In genomic region chr5:171776747-171777419, GRCh38 we compare ENCODE assay signal across 1 cellular context.
TF ChIP-seq lines count a peak whose summit lies in the region.

No MANE protein-coding gene starts in this region.

TF ChIP-seq in GM23338, 12 proteins besides CTCF, POLR2A, EP300 and RAD21 (continued from another document):
- TF ChIP-seq, protein P1, sequence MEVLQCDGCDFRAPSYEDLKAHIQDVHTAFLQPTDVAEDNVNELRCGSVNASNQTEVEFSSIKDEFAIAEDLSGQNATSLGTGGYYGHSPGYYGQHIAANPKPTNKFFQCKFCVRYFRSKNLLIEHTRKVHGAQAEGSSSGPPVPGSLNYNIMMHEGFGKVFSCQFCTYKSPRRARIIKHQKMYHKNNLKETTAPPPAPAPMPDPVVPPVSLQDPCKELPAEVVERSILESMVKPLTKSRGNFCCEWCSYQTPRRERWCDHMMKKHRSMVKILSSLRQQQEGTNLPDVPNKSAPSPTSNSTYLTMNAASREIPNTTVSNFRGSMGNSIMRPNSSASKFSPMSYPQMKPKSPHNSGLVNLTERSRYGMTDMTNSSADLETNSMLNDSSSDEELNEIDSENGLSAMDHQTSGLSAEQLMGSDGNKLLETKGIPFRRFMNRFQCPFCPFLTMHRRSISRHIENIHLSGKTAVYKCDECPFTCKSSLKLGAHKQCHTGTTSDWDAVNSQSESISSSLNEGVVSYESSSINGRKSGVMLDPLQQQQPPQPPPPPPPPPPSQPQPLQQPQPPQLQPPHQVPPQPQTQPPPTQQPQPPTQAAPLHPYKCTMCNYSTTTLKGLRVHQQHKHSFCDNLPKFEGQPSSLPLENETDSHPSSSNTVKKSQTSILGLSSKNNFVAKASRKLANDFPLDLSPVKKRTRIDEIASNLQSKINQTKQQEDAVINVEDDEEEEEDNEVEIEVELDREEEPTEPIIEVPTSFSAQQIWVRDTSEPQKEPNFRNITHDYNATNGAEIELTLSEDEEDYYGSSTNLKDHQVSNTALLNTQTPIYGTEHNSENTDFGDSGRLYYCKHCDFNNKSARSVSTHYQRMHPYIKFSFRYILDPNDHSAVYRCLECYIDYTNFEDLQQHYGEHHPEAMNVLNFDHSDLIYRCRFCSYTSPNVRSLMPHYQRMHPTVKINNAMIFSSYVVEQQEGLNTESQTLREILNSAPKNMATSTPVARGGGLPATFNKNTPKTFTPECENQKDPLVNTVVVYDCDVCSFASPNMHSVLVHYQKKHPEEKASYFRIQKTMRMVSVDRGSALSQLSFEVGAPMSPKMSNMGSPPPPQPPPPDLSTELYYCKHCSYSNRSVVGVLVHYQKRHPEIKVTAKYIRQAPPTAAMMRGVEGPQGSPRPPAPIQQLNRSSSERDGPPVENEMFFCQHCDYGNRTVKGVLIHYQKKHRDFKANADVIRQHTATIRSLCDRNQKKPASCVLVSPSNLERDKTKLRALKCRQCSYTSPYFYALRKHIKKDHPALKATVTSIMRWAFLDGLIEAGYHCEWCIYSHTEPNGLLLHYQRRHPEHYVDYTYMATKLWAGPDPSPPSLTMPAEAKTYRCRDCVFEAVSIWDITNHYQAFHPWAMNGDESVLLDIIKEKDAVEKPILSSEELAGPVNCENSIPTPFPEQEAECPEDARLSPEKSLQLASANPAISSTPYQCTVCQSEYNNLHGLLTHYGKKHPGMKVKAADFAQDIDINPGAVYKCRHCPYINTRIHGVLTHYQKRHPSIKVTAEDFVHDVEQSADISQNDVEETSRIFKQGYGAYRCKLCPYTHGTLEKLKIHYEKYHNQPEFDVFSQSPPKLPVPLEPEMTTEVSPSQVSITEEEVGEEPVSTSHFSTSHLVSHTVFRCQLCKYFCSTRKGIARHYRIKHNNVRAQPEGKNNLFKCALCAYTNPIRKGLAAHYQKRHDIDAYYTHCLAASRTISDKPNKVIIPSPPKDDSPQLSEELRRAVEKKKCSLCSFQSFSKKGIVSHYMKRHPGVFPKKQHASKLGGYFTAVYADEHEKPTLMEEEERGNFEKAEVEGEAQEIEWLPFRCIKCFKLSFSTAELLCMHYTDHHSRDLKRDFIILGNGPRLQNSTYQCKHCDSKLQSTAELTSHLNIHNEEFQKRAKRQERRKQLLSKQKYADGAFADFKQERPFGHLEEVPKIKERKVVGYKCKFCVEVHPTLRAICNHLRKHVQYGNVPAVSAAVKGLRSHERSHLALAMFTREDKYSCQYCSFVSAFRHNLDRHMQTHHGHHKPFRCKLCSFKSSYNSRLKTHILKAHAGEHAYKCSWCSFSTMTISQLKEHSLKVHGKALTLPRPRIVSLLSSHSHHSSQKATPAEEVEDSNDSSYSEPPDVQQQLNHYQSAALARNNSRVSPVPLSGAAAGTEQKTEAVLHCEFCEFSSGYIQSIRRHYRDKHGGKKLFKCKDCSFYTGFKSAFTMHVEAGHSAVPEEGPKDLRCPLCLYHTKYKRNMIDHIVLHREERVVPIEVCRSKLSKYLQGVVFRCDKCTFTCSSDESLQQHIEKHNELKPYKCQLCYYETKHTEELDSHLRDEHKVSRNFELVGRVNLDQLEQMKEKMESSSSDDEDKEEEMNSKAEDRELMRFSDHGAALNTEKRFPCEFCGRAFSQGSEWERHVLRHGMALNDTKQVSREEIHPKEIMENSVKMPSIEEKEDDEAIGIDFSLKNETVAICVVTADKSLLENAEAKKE (CRISPR knock-in tag; IDR thresholded peaks at IDR 0.05): no peak
- TF ChIP-seq EZH2phosphoT487 (IDR thresholded peaks at IDR 0.05; ENCODE audit: unreplicated experiment): no peak
- no peak for TF ChIP-seq ZNF331 (CRISPR knock-in tag; IDR thresholded peaks at IDR 0.05; ENCODE audit: low read depth)
- TF ChIP-seq REST (IDR thresholded peaks at IDR 0.05; ENCODE audit: unreplicated experiment): no peak
- TF ChIP-seq POLR2AphosphoS5 (IDR thresholded peaks at IDR 0.05; ENCODE audit: low read depth): no peak
- TF ChIP-seq EZH2 (IDR thresholded peaks at IDR 0.05; ENCODE audit: low read depth, unreplicated experiment): no peak
- TF ChIP-seq ZNF114 (CRISPR knock-in tag; IDR thresholded peaks at IDR 0.05): no peak
- no peak for TF ChIP-seq NANOG (IDR thresholded peaks at IDR 0.05; ENCODE audit: borderline replicate concordance)
TF ChIP-seq in GM23338: peak in this region for 0.
